In genomic region chr11:803770-804598, GRCh38 we compare ENCODE assay signal across 8 cellular contexts.
DNase-seq lines count a peak whose midpoint lies in the region; ATAC-seq and TF ChIP-seq lines count a peak whose summit lies in the region.

No MANE protein-coding gene starts in this region.

- TF ChIP-seq CTCF in astrocyte of the cerebellum (IDR thresholded peaks at IDR 0.05; ENCODE audit: low read depth, low read length, missing control alignments), result no peak

- H3K4me2 ChIP-seq in BLaER1 treated with 17β-estradiol and CSF1 and Interleukin-3, amounts not matched to agents 10 nM and 100 nM, result peak overlapping the region; percentile 92 to 100 (median 100)

- H3K27ac ChIP-seq in BLaER1 treated with 17β-estradiol and CSF1 and Interleukin-3, amounts not matched to agents 10 nM and 100 nM, result peak overlapping the region in 8 of 11 experiments; percentile 78 to 90 (median 88); a peak in 16 of 22 replicates
- peak overlapping the region; percentile 62 for H3K27ac ChIP-seq in muscle layer of colon (ENCODE audit: low read depth, low read length)

- H3K9me3 ChIP-seq in BLaER1 treated with 17β-estradiol and CSF1 and Interleukin-3, amounts not matched to agents 10 nM and 100 nM (replicated peaks in 1 of 11), result no peaks in the 10 kb centered on the region
- no peaks in the 10 kb centered on the region for H3K9me3 ChIP-seq in muscle layer of colon (ENCODE audit: low read length)

- peak overlapping the region; percentile 66 to 84 (median 72) for H3K4me3 ChIP-seq in BLaER1 treated with 17β-estradiol and CSF1 and Interleukin-3, amounts not matched to agents 10 nM and 100 nM
- H3K4me3 ChIP-seq in astrocyte of the cerebellum (ENCODE audit: low read depth, low read length) (peak overlapping the region; percentile 51), muscle layer of colon (ENCODE audit: low read depth in 1 of 2, low read length in 2 of 2) (peak overlapping the region; percentile 70 to 73)

- H4K20me1 ChIP-seq in BLaER1 treated with 17β-estradiol and CSF1 and Interleukin-3, amounts not matched to agents 10 nM and 100 nM, result peaks cover 0 to 58% (median 23%) of the 10 kb centered on the region in 11 experiments; a peak in 15 of 22 replicates

- peak overlapping the region; percentile 78 to 87 (median 82) for H3K9ac ChIP-seq in BLaER1 treated with 17β-estradiol and CSF1 and Interleukin-3, amounts not matched to agents 10 nM and 100 nM
- no peak overlapping the region for H3K9ac ChIP-seq in muscle layer of colon (ENCODE audit: low read length)

- peak; percentile 47 for DNase-seq in KBM-7
- DNase-seq in astrocyte of the cerebellum (ENCODE audit: low read depth), result no peak
- no peak for DNase-seq in Kasumi-1 (lab: John Stamatoyannopoulos, UW)
- no peak for DNase-seq in activated CD8-positive, alpha-beta memory T cell treated with anti-CD3 and anti-CD28 coated beads, Interleukin-2, amount 50 U/mL, for 48 hours

- peaks cover 44 to 62% (median 57%) of the 10 kb centered on the region in 10 experiments for H3K4me1 ChIP-seq in BLaER1 treated with 17β-estradiol and CSF1 and Interleukin-3, amounts not matched to agents 10 nM and 100 nM
- peaks cover 18% of the 10 kb centered on the region for H3K4me1 ChIP-seq in muscle layer of colon (ENCODE audit: insufficient read depth, low read length)

- ATAC-seq in GM18498 (IDR thresholded peaks at IDR 0.05; ENCODE audit: unreplicated experiment) (no peak), GM19023 (IDR thresholded peaks at IDR 0.05; ENCODE audit: unreplicated experiment) (no peak)

- in situ Hi-C loops in KBM-7 (cut with MboI; ENCODE audit: low pct_unique_long_range_greater_than_20kb, low sequenced_read_pairs), result no loop called here
- in situ Hi-C loops in astrocyte of the cerebellum (cut with HindIII; ENCODE audit: low sequenced_read_pairs), result no loop called here

- H3K27me3 ChIP-seq in BLaER1 treated with 17β-estradiol and CSF1 and Interleukin-3, amounts not matched to agents 10 nM and 100 nM, result no peaks in the 10 kb centered on the region
- H3K27me3 ChIP-seq in muscle layer of colon (ENCODE audit: control insufficient read depth in 1 of 2, insufficient read depth in 2 of 2, low read length in 2 of 2), result no peaks in the 10 kb centered on the region

- peaks cover 11 to 45% (median 38%) of the 10 kb centered on the region in 11 experiments; a peak in 20 of 22 replicates for H3K36me3 ChIP-seq in BLaER1 treated with 17β-estradiol and CSF1 and Interleukin-3, amounts not matched to agents 10 nM and 100 nM
- no peaks in the 10 kb centered on the region for H3K36me3 ChIP-seq in muscle layer of colon (ENCODE audit: insufficient read depth, low read length)
